ENCODE assay signal across 8 cellular contexts in the genomic region with DNA sequence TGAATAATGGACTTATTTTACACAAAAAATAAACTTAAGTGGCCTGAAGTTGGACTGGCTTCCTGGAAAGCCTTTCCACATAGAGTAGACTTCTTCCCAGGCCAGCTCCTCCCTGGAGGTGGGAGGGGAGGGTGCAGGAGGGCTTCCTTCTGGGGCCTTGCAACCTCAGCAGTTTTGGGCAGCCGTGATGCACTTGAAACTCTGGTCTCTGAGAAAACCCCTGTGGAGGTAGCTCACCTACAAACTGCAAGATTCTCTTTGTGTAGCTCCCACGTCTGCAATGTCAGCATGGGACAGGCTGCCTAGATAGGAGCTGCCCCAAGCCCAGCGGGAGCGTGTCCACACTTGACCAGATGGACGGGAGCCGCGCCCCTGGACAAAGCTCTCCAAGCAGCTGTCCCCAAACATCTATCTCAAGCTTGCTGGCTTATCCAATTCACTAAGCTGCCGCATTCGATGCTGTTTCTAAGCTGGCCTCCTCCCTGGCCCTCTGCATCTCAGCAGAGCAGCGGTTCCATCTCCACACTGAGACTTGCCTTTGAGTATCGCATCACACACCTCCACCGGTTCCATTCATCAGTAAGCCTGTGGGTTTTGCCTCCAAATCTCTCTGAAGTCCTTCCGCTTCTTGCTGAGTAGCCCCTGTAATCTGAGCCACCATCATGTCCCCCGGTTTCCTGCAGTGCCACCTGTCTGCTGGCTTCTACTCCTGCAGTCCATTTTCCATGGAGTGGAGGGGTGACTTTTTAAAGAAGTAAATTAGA. TPM values are rescaled to one million over a fixed set of nuclear protein-coding genes. Genes with fewer than 3 reads are reported as not detected.
A peak's percentile ranks its signal among the peaks of the same experiment; 100 is the strongest.
DNase-seq lines count a peak whose midpoint lies in the region; ATAC-seq and TF ChIP-seq lines count a peak whose summit lies in the region.

No MANE protein-coding gene starts in this region.

- peak; percentile 74 for DNase-seq in DMS153 treated with DMSO at 0.1 percent for 48 hours (lab: John Stamatoyannopoulos, UW; ENCODE audit: unreplicated experiment)
- peak; percentile 65 for DNase-seq in KBM-7
- peak; percentile 72 for DNase-seq in SW480 (ENCODE audit: low spot score)
- DNase-seq in neural crest cell (ENCODE audit: low read depth, low spot score): peak; percentile 18

- ATAC-seq in GM19463 (IDR thresholded peaks at IDR 0.05; ENCODE audit: unreplicated experiment) (no peak), GM21515 (IDR thresholded peaks at IDR 0.05; ENCODE audit: unreplicated experiment) (no peak), HG03135 (IDR thresholded peaks at IDR 0.05; ENCODE audit: unreplicated experiment) (no peak)

- H3K36me3 Mint-ChIP-seq in neural crest cell (ENCODE audit: low read depth): no peaks in the 10 kb centered on the region

- H3K27me3 ChIP-seq in esophagus (ENCODE audit: control insufficient read depth in 1 of 2, insufficient read depth in 2 of 2, low read length in 2 of 2): no peaks in the 10 kb centered on the region

- peaks cover 7 to 21% of the 10 kb centered on the region in 2 donors for H3K4me1 ChIP-seq in esophagus (ENCODE audit: control insufficient read depth in 2 of 2, insufficient read depth in 2 of 2, low read length in 1 of 2)

- H3K4me1 Mint-ChIP-seq in neural crest cell: peaks cover 76% of the 10 kb centered on the region

- in situ Hi-C loops in KBM-7 (cut with MboI; ENCODE audit: low pct_unique_long_range_greater_than_20kb, low sequenced_read_pairs): no loop called here

- H3K27ac ChIP-seq in esophagus (ENCODE audit: low read depth in 2 of 2, low read length in 1 of 2): peak overlapping the region; percentile 75 to 89

- peaks cover 3% of the 10 kb centered on the region for H3K27me3 Mint-ChIP-seq in neural crest cell (ENCODE audit: low read depth)

- WGBS in esophagus, 2 donors: 69 to 73% methylated on average over 14 of the region's 14 CpGs

- H3K4me3 ChIP-seq in esophagus (ENCODE audit: low read depth in 1 of 2, low read length in 2 of 2): peak overlapping the region; percentile 17 to 25

- peak overlapping the region; percentile 76 for H3K4me3 Mint-ChIP-seq in neural crest cell

- H3K9me3 ChIP-seq in esophagus (ENCODE audit: control insufficient read depth in 2 of 2, insufficient read depth in 1 of 2, low read depth in 1 of 2, low read length in 1 of 2): no peaks in the 10 kb centered on the region

- peak; percentile 46 for TF ChIP-seq CTCF in neural crest cell (conservative IDR thresholded peaks at IDR 0.05)

- H3K27ac Mint-ChIP-seq in neural crest cell (ENCODE audit: unreplicated experiment): peak overlapping the region; percentile 95

- no peaks in the 10 kb centered on the region for H3K9me3 Mint-ChIP-seq in neural crest cell

- peaks cover 0 to 3% of the 10 kb centered on the region in 2 donors for H3K36me3 ChIP-seq in esophagus (ENCODE audit: control insufficient read depth in 2 of 2, insufficient read depth in 2 of 2, low read length in 1 of 2)

RNA-seq across cellular contexts. Expression of gene LPIN1, which starts 1.6 kb away (rescaled TPM):
- 10 to 100 TPM; 25.5 to 65.4 TPM for polyA plus RNA-seq in esophagus
- 42.3 and 43.9 TPM in 2 replicates for total RNA-seq in neural crest cell

Comparison
In these comparisons a context has a peak if more than half of its experiments do, and no peak if none do; other contexts are left out.
1. DNase-seq: peak in every context shown above with its lines; median percentile 74 in DMS153 treated with DMSO at 0.1 percent for 48 hours; 72 in SW480; 65 in KBM-7; 18 in neural crest cell.